In the genomic region with DNA sequence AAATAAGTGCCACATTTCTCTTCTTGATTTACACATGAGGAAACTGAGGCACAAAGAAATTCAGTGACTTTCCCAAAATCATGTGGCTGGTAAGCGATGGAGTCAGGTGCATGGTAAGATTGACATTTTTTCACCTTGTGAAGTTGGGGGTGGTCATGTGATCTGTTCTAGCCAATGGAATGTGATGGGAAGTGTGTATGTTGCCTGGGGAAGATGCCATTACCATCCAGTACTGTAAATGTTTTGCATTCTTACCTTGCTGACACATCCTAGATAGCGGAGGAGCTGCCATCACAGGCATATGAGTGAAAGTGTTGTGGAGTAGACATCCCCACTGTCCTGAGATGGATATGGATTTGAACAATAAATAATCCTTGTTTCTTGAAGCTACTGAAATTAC, we compare ENCODE assay signal across 25 cellular contexts.
DNase-seq lines count a peak whose midpoint lies in the region; ATAC-seq, FAIRE-seq and TF ChIP-seq lines count a peak whose summit lies in the region.
"Had no signal": no experiment of that assay in that cellular context is flagged by ENCODE, and none has a peak within 500 bp of the region (broad histone marks: within the 10 kb centered on the region; RNA-seq: fewer than 3 reads in every experiment).

No MANE protein-coding gene starts in this region.

- H3K4me2 ChIP-seq in mammary epithelial cell (ENCODE audit: insufficient read depth, low read depth, low read length), result no peak overlapping the region
- H3K4me2 ChIP-seq: KMS-11 had no signal

- in situ Hi-C loops in mammary epithelial cell (cut with MboI; ENCODE audit: low sequenced_read_pairs in 2 of 2), result loop anchor here in 1 of 2 donors (25.0 kb wide), 2 partner anchors 327 to 598 kb away; no protein-coding TSS in a partner anchor

- H4K20me1 ChIP-seq in mammary epithelial cell (ENCODE audit: insufficient read depth, low read length), result no peaks in the 10 kb centered on the region
- H4K20me1 ChIP-seq: BLaER1 had no signal

- peaks cover 4% of the 10 kb centered on the region for H3K27me3 Mint-ChIP-seq in MCF 10A (ENCODE audit: insufficient read depth, unreplicated experiment)

- dilution Hi-C loops in mammary epithelial cell (cut with HindIII; ENCODE audit: low sequenced_read_pairs), result no loop called here

- 69% methylated on average over 2 of the region's 2 CpGs for WGBS in mammary epithelial cell (ENCODE audit: low coverage, missing lambda C conversion rate)

- intact Hi-C loops in mammary epithelial cell (cut with micrococcal nuclease) (no loop called here), MCF 10A (cut with micrococcal nuclease) (loop anchor here (5.0 kb wide), 1 partner anchor 493 kb away; no protein-coding TSS in a partner anchor)

- no peak overlapping the region for H3K4me3 ChIP-seq in mammary epithelial cell (replicated peaks in 1 of 3; ENCODE audit: insufficient read depth in 1 of 3, low read depth in 2 of 3, low read length in 3 of 3)
- H3K4me3 ChIP-seq: BLaER1, colonic mucosa, prostate gland, upper lobe of left lung had no signal

- no peak for ATAC-seq in GM19452 (IDR thresholded peaks at IDR 0.05; ENCODE audit: unreplicated experiment)
- ATAC-seq: Right ventricle myocardium inferior had no signal

- DNase-seq in mammary epithelial cell (peak; percentile 43), MCF 10A (ENCODE audit: unreplicated experiment) (no peak), amniotic epithelial cell (ENCODE audit: low read depth) (peak; percentile 47), iPS-NIHi7 (ENCODE audit: extremely low spot score) (peak; percentile 23), urothelium cell line (ENCODE audit: low spot score) (no peak), T-helper 2 cell (no peak), caudate nucleus (lab: John Stamatoyannopoulos, UW) (no peak)
- DNase-seq: activated naive CD4-positive, alpha-beta T cell treated with Interleukin-2 at 50 U/mL for 16 hours; aorta; colonic mucosa; DMS153; HCEC 1CT; midbrain; NCI-H1105 treated with DMSO at 0.1 percent for 48 hours; NCI-H2107; nephron progenitor cell; stimulated activated CD4-positive, alpha-beta T cell treated with anti-CD3 and anti-CD28 coated beads, Interleukin-2, amount 100 ng/mL, for 48 hours; upper lobe of left lung had no signal

- H3K9ac ChIP-seq in mammary epithelial cell (ENCODE audit: insufficient read depth, low read length), result no peak overlapping the region
- H3K9ac ChIP-seq: BLaER1, KMS-11 had no signal

- CTCF ChIA-PET in mammary epithelial cell (lab: Charles Lee; ENCODE audit: low non-redundant PET) (no interaction called here), MCF 10A (lab: Yijun Ruan, JAX) (interaction anchor here (1.3 kb wide), 1 partner anchor 11 kb away, joined by 10 read pairs; no protein-coding TSS in a partner anchor)

- H3K27ac ChIP-seq in mammary epithelial cell (ENCODE audit: insufficient read depth, low read depth, low read length) (no peak overlapping the region), caudate nucleus (ENCODE audit: low read depth, low read length) (no peak overlapping the region)
- H3K27ac ChIP-seq: BLaER1, colonic mucosa, KMS-11, prostate gland, upper lobe of left lung had no signal

- H3K27me3 ChIP-seq in mammary epithelial cell (ENCODE audit: insufficient read depth, low read length), result no peaks in the 10 kb centered on the region
- H3K27me3 ChIP-seq: colonic mucosa, upper lobe of left lung had no signal

- no peak overlapping the region for H3K4me3 Mint-ChIP-seq in MCF 10A (ENCODE audit: unreplicated experiment)
- H3K4me3 Mint-ChIP-seq: nephron progenitor cell; stimulated activated naive CD8-positive, alpha-beta T cell treated with anti-CD3 and anti-CD28 coated beads, Interleukin-15, Interleukin-2, amounts not matched to agents 100 ng/mL and 50 ng/mL, for 24 hours had no signal

- H3K36me3 ChIP-seq in mammary epithelial cell (ENCODE audit: insufficient read depth, low read length), result no peaks in the 10 kb centered on the region
- H3K36me3 ChIP-seq: BLaER1, colonic mucosa, prostate gland, upper lobe of left lung had no signal

- POLR2A ChIA-PET in MCF 10A (lab: Yijun Ruan, JAX), result interaction anchor here (0.7 kb wide), 1 partner anchor 498 kb away, joined by 3 read pairs; no protein-coding TSS in a partner anchor

- no peaks in the 10 kb centered on the region for H3K79me2 ChIP-seq in mammary epithelial cell (ENCODE audit: insufficient read depth, low read length)

- H2AFZ ChIP-seq in mammary epithelial cell (ENCODE audit: low read depth, low read length), result no peak overlapping the region

- H3K36me3 Mint-ChIP-seq in MCF 10A (ENCODE audit: insufficient read depth, unreplicated experiment), result no peaks in the 10 kb centered on the region

- peaks cover 23% of the 10 kb centered on the region for H3K4me1 Mint-ChIP-seq in MCF 10A (ENCODE audit: insufficient read depth, unreplicated experiment)

- no peak overlapping the region for H3K27ac Mint-ChIP-seq in MCF 10A (ENCODE audit: low read depth, unreplicated experiment)
- H3K27ac Mint-ChIP-seq: nephron progenitor cell; stimulated activated naive CD8-positive, alpha-beta T cell treated with anti-CD3 and anti-CD28 coated beads, Interleukin-15, Interleukin-2, amounts not matched to agents 100 ng/mL and 50 ng/mL, for 24 hours had no signal

- H3K9me3 ChIP-seq in mammary epithelial cell (replicated peaks; ENCODE audit: insufficient read depth, low read length), result no peaks in the 10 kb centered on the region
- H3K9me3 ChIP-seq: colonic mucosa, prostate gland, upper lobe of left lung had no signal

- FAIRE-seq in urothelium cell line (lab: Jason Lieb, UNC), result peak; percentile 88
- FAIRE-seq: small intestine had no signal

- H3K9me3 Mint-ChIP-seq in MCF 10A (ENCODE audit: unreplicated experiment), result no peaks in the 10 kb centered on the region
- H3K9me3 Mint-ChIP-seq: nephron progenitor cell; stimulated activated naive CD8-positive, alpha-beta T cell treated with anti-CD3 and anti-CD28 coated beads, Interleukin-15, Interleukin-2, amounts not matched to agents 100 ng/mL and 50 ng/mL, for 24 hours had no signal

- BruUV-seq in mammary epithelial cell (replicated peaks; lab: Mats Ljungman, UMichigan) (no TSS peak), MCF 10A (replicated peaks; lab: Mats Ljungman, UMichigan) (no TSS peak)

- no peak for TF ChIP-seq CTCF in mammary epithelial cell (conservative IDR thresholded peaks at IDR 0.05 in 1 of 2, IDR thresholded peaks at IDR 0.05 in 1 of 2; ENCODE audit: extremely low read depth in 1 of 2, insufficient read depth in 1 of 2, low read depth in 1 of 2, low read length in 2 of 2)
- no peak for TF ChIP-seq CTCF in MCF 10A (IDR thresholded peaks at IDR 0.05; ENCODE audit: unreplicated experiment)

- H3K4me1 ChIP-seq in mammary epithelial cell (ENCODE audit: insufficient read depth, low read length), result peaks cover 17% of the 10 kb centered on the region
- H3K4me1 ChIP-seq: colonic mucosa had no signal

Comparison
In these comparisons a context has a peak if more than half of its experiments do, and no peak if none do; other contexts are left out.
1. DNase-seq: peak in mammary epithelial cell (single experiment), amniotic epithelial cell (single experiment) and iPS-NIHi7 (single experiment); none in MCF 10A (single experiment), urothelium cell line (single experiment), T-helper 2 cell (0 of 5) and caudate nucleus (0 of 61).